Comparison of ENCODE assay signal across 8 cellular contexts in the genomic region with DNA sequence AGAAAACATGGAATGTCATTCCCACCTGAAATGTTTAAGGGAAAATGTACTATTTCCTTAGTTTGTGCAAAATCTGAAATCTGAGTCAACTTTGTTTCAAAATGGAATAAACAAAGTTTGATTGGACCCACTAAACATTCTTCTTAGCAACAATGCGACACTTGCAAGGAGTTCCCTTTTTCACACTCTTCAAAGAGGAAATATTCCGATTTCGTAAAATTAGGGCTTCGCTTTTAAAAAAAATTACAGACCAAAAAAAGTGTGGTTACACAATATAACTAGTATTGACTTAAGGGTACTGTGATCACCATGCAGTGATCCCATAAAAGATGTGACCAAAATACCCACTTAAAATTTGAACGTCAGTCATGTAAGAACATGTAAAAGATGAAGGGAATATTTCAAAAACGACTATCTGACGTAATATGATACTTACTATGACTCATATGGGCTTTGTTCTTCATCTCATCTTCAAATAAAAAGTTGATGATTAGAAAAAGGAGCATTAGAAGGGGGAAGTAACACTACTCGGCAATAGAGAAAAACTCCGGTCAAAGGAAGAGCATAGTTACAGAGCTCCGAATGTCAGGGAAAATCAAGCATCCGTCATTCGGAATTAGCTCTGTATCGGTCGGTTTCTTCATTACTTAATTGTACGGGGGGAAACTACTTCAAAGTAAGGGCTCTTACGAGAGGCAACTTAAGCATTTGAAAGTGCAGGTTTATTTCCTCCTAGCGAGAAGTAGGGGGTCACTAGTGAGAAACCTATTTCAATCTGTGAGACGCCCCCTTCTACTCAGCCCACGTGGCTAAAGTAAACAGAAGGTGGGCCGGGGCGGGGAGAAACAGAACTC. TPM values are rescaled to one million over a fixed set of nuclear protein-coding genes. Genes with fewer than 3 reads are reported as not detected.
DNase-seq lines count a peak whose midpoint lies in the region; ATAC-seq and TF ChIP-seq lines count a peak whose summit lies in the region.

No MANE protein-coding gene starts in this region.

- peak; percentile 20 for ATAC-seq in HG03354 (IDR thresholded peaks at IDR 0.05; ENCODE audit: poor library complexity, severe bottlenecking, unreplicated experiment)
- peak; percentile 23 for ATAC-seq in activated CD8-positive, alpha-beta T cell treated with anti-CD3 and anti-CD28 coated beads for 36 hours
- ATAC-seq in stimulated activated naive B cell treated with anti-CD40 and anti-IgM and Interleukin-4, amounts not matched to agents 10 μg/mL and 1 μg/mL and 100 μg/mL, for 72 hours (replicated peaks): peak; percentile 26 to 52
- no peak for ATAC-seq in GM18520 (IDR thresholded peaks at IDR 0.05; ENCODE audit: unreplicated experiment)

- no peaks in the 10 kb centered on the region for H3K9me3 ChIP-seq in iPS-18c (ENCODE audit: control insufficient read depth, insufficient read depth, low read length)

- CTCF ChIA-PET in activated CD8-positive, alpha-beta T cell treated with anti-CD3 and anti-CD28 coated beads for 36 hours (lab: Charles Lee): interaction anchor here (0.7 to 1.4 kb wide), 5 partner anchors 49 to 329 kb away, joined by 3 read pairs; partner anchors contain the start of gene PPA2

- intact Hi-C loops in activated CD8-positive, alpha-beta T cell treated with anti-CD3 and anti-CD28 coated beads for 36 hours (cut with micrococcal nuclease): loop anchor here (2.0 to 10.0 kb wide), 3 partner anchors 83 to 210 kb away; no protein-coding TSS in a partner anchor

- peak overlapping the region; percentile 96 for H3K27ac Mint-ChIP-seq in activated CD8-positive, alpha-beta T cell treated with anti-CD3 and anti-CD28 coated beads for 36 hours
- H3K27ac Mint-ChIP-seq in stimulated activated naive B cell treated with anti-CD40 and anti-IgM and Interleukin-4, amounts not matched to agents 10 μg/mL and 1 μg/mL and 100 μg/mL, for 72 hours: peak overlapping the region; percentile 96

- H3K4me1 Mint-ChIP-seq in activated CD8-positive, alpha-beta T cell treated with anti-CD3 and anti-CD28 coated beads for 36 hours (ENCODE audit: low read depth): peaks cover 33% of the 10 kb centered on the region
- H3K4me1 Mint-ChIP-seq in stimulated activated naive B cell treated with anti-CD40 and anti-IgM and Interleukin-4, amounts not matched to agents 10 μg/mL and 1 μg/mL and 100 μg/mL, for 72 hours: peaks cover 15 to 36% of the 10 kb centered on the region in 2 donors

- DNase-seq in GM13977 (ENCODE audit: low spot score) (peak; percentile 43), GM19240 (ENCODE audit: insufficient read length, low spot score) (no peak)
- no peak for DNase-seq in activated CD8-positive, alpha-beta T cell treated with anti-CD3 and anti-CD28 coated beads for 36 hours
- DNase-seq in stimulated activated naive B cell treated with anti-CD40 and anti-IgM and Interleukin-4, amounts not matched to agents 10 μg/mL and 1 μg/mL and 100 μg/mL, for 72 hours: peak; percentile 17
- DNase-seq in activated CD4-positive, CD25-positive, alpha-beta regulatory T cell treated with anti-CD3 and anti-CD28 coated beads, Interleukin-2, amount 50 U/mL, for 72 hours: no peak

- H3K4me3 Mint-ChIP-seq in activated CD8-positive, alpha-beta T cell treated with anti-CD3 and anti-CD28 coated beads for 36 hours: peak overlapping the region; percentile 91
- H3K4me3 Mint-ChIP-seq in stimulated activated naive B cell treated with anti-CD40 and anti-IgM and Interleukin-4, amounts not matched to agents 10 μg/mL and 1 μg/mL and 100 μg/mL, for 72 hours: peak overlapping the region; percentile 91 to 96

- H3K27me3 Mint-ChIP-seq in activated CD8-positive, alpha-beta T cell treated with anti-CD3 and anti-CD28 coated beads for 36 hours: no peaks in the 10 kb centered on the region
- H3K27me3 Mint-ChIP-seq in stimulated activated naive B cell treated with anti-CD40 and anti-IgM and Interleukin-4, amounts not matched to agents 10 μg/mL and 1 μg/mL and 100 μg/mL, for 72 hours: no peaks in the 10 kb centered on the region

- peak overlapping the region; percentile 50; the same call in 1 of the 2 replicates for H3K4me3 ChIP-seq in iPS-18c (ENCODE audit: insufficient read depth, low read depth, low read length)

- H3K9me3 Mint-ChIP-seq in activated CD8-positive, alpha-beta T cell treated with anti-CD3 and anti-CD28 coated beads for 36 hours: no peaks in the 10 kb centered on the region
- H3K9me3 Mint-ChIP-seq in stimulated activated naive B cell treated with anti-CD40 and anti-IgM and Interleukin-4, amounts not matched to agents 10 μg/mL and 1 μg/mL and 100 μg/mL, for 72 hours: no peaks in the 10 kb centered on the region

- POLR2A ChIA-PET in activated CD8-positive, alpha-beta T cell treated with anti-CD3 and anti-CD28 coated beads for 36 hours (lab: Charles Lee): interaction anchor here (2.4 kb wide), 1 partner anchor 328 kb away, joined by 9 read pairs; the partner anchor contains the start of gene PPA2

- in situ Hi-C loops in GM13977 (cut with MboI; ENCODE audit: low pct_unique_long_range_greater_than_20kb, low sequenced_read_pairs, unreplicated experiment): loop anchor here (25.0 kb wide), 1 partner anchor 317 kb away; the partner anchor contains the start of gene PPA2

- H3K36me3 Mint-ChIP-seq in activated CD8-positive, alpha-beta T cell treated with anti-CD3 and anti-CD28 coated beads for 36 hours (ENCODE audit: low read depth): peaks cover 18% of the 10 kb centered on the region
- peaks cover 0 to 3% of the 10 kb centered on the region in 2 donors for H3K36me3 Mint-ChIP-seq in stimulated activated naive B cell treated with anti-CD40 and anti-IgM and Interleukin-4, amounts not matched to agents 10 μg/mL and 1 μg/mL and 100 μg/mL, for 72 hours

- no peak for TF ChIP-seq CTCF in GM13977 (IDR thresholded peaks at IDR 0.05; ENCODE audit: extremely low read depth, insufficient read depth, missing control alignments)
- no peak for TF ChIP-seq CTCF in activated CD8-positive, alpha-beta T cell treated with anti-CD3 and anti-CD28 coated beads for 36 hours (IDR thresholded peaks at IDR 0.05)

RNA-seq across cellular contexts. Expression of gene TET2, which starts 1.4 kb away (rescaled TPM):
- 10 to 100 TPM; 31.3 to 36.0 TPM for total RNA-seq in activated CD8-positive, alpha-beta T cell treated with anti-CD3 and anti-CD28 coated beads for 36 hours

Comparison
In these comparisons a context has a peak if more than half of its experiments do, and no peak if none do; other contexts are left out.
1. DNase-seq: peak in GM13977 (single experiment) and stimulated activated naive B cell treated with anti-CD40 and anti-IgM and Interleukin-4, amounts not matched to agents 10 μg/mL and 1 μg/mL and 100 μg/mL, for 72 hours (single experiment); none in activated CD8-positive, alpha-beta T cell treated with anti-CD3 and anti-CD28 coated beads for 36 hours (single experiment), GM19240 (single experiment) and activated CD4-positive, CD25-positive, alpha-beta regulatory T cell treated with anti-CD3 and anti-CD28 coated beads, Interleukin-2, amount 50 U/mL, for 72 hours (single experiment).